Comparison of ENCODE assay signal across 25 cellular contexts in genomic region chr14:85222344-85222743, GRCh38.
"Had no signal": no experiment of that assay in that cellular context is flagged by ENCODE, and none has a peak within 500 bp of the region (broad histone marks: within the 10 kb centered on the region; RNA-seq: fewer than 3 reads in every experiment).

No MANE protein-coding gene starts in this region.

- H3K4me1 ChIP-seq: esophagus squamous epithelium, gastrocnemius medialis, heart right ventricle, left lung, lower lobe of right lung had no signal

- FAIRE-seq: colon, islet of Langerhans, keratinocyte had no signal

- DNase-seq: cortex of kidney; effector CD8-positive, alpha-beta T cell; effector memory CD8-positive, alpha-beta T cell; erythroblast; esophagus squamous epithelium; foreskin fibroblast; foreskin melanocyte; gastrocnemius medialis; glutamatergic neuron; head of caudate nucleus; heart right ventricle; hippocampal formation; left cardiac atrium; left lung; left ventricle myocardium superior; lower lobe of right lung; mucosa of descending colon; naive B cell had no signal

- H3K4me3 Mint-ChIP-seq: dendritic cell treated with granulocyte-macrophage colony-stimulating factor and Interleukin-4, amounts not matched to agents 40 ng/mL and 50 ng/mL, for 4 days; effector memory CD8-positive, alpha-beta T cell; mesothelial cell of epicardium; naive B cell had no signal

- H3K36me3 Mint-ChIP-seq: mesothelial cell of epicardium, naive B cell had no signal

- H3K27me3 ChIP-seq: esophagus squamous epithelium, gastrocnemius medialis, heart right ventricle, left lung had no signal

- H3K27ac ChIP-seq: epithelial cell of prostate, esophagus squamous epithelium, gastrocnemius medialis, heart right ventricle, left lung, lower lobe of right lung had no signal

- H3K27ac Mint-ChIP-seq: dendritic cell treated with granulocyte-macrophage colony-stimulating factor and Interleukin-4, amounts not matched to agents 40 ng/mL and 50 ng/mL, for 4 days; effector memory CD8-positive, alpha-beta T cell; mesothelial cell of epicardium; naive B cell had no signal

- H3K9me3 ChIP-seq: esophagus squamous epithelium, gastrocnemius medialis, left lung, lower lobe of right lung, mucosa of descending colon had no signal

- H3K9me3 Mint-ChIP-seq: dendritic cell treated with granulocyte-macrophage colony-stimulating factor and Interleukin-4, amounts not matched to agents 40 ng/mL and 50 ng/mL, for 4 days had no signal

- H3K4me3 ChIP-seq: esophagus squamous epithelium, gastrocnemius medialis, heart right ventricle, left lung, lower lobe of right lung, mucosa of descending colon had no signal

- H3K27me3 Mint-ChIP-seq: dendritic cell treated with granulocyte-macrophage colony-stimulating factor and Interleukin-4, amounts not matched to agents 40 ng/mL and 50 ng/mL, for 4 days; effector memory CD8-positive, alpha-beta T cell; naive B cell had no signal

- H3K4me1 Mint-ChIP-seq: naive B cell had no signal

- H3K36me3 ChIP-seq: esophagus squamous epithelium, gastrocnemius medialis, heart right ventricle, left lung, lower lobe of right lung had no signal

- ATAC-seq: effector memory CD8-positive, alpha-beta T cell; esophagus mucosa; gastrocnemius medialis; heart right ventricle; left cardiac atrium; left lung; left ventricle myocardium superior; lower lobe of right lung; mucosa of descending colon had no signal
